ENCODE assay signal across 32 cellular contexts in genomic region chr17:46971647-46972300, GRCh38. TPM values are rescaled to one million over a fixed set of nuclear protein-coding genes. Genes with fewer than 3 reads are reported as not detected.
"Had no signal": no experiment of that assay in that cellular context is flagged by ENCODE, and none has a peak within 500 bp of the region (broad histone marks: within the 10 kb centered on the region; RNA-seq: fewer than 3 reads in every experiment).

No MANE protein-coding gene starts in this region.

- H3K9me3 ChIP-seq: ascending aorta, Peyer's patch, SJSA1, SK-N-SH had no signal

- H3K27ac ChIP-seq: ascending aorta, cardiac muscle cell, Peyer's patch, SJSA1 had no signal

- ATAC-seq: activated CD4-positive, alpha-beta T cell treated with anti-CD3 and anti-CD28 coated beads for 36 hours; activated CD4-positive, CD25-positive, alpha-beta regulatory T cell treated with anti-CD3 and anti-CD28 coated beads, Interleukin-2, amount 50 U/mL, for 24 hours; activated CD8-positive, alpha-beta T cell treated with anti-CD3 and anti-CD28 coated beads, Interleukin-2, amount 10 ng/mL, durations not matched to agents 7 days and 5 days; PC-3; WTC11 had no signal

- H3K36me3 ChIP-seq: cardiac muscle cell, Peyer's patch, SJSA1 had no signal

- DNase-seq: activated CD4-positive, alpha-beta T cell treated with anti-CD3 and anti-CD28 coated beads for 36 hours; activated CD4-positive, alpha-beta T cell treated with anti-CD3 and anti-CD28 coated beads, Interleukin-2, amount 10 ng/mL, durations not matched to agents 7 days and 5 days; activated CD4-positive, alpha-beta T cell treated with anti-CD3 and anti-CD28 coated beads, Interleukin-2, amount 50 U/mL, for 48 hours; activated CD8-positive, alpha-beta T cell treated with anti-CD3 and anti-CD28 coated beads, Interleukin-2, amount 10 ng/mL, durations not matched to agents 7 days and 5 days; activated gamma-delta T cell; activated naive CD4-positive, alpha-beta T cell treated with Interleukin-2 at 50 U/mL for 16 hours; activated naive CD8-positive, alpha-beta T cell treated with anti-CD3 and anti-CD28 coated beads, Interleukin-2, amount 10 ng/mL, durations not matched to agents 7 days and 5 days; activated T-cell treated with anti-CD3 and anti-CD28 coated beads, Interleukin-2, amount 50 U/mL, for 24 hours; amygdala; Karpas-422; KBM-7; MV-4-11; NCI-H1436 treated with DMSO at 0.1 percent for 48 hours; NCI-H2029 treated with DMSO at 0.1 percent for 48 hours; NCI-H2107; NCI-H2171; NCI-H510A; NCI-H526; NCI-H748 treated with DMSO at 0.1 percent for 48 hours; NK-92 treated with Interleukin-12 subunit alpha and Interleukin-12 subunit beta, amount 100 ng/mL, for 24 hours; PC-3; Peyer's patch; RPMI8226; SHP77 treated with DMSO at 0.1 percent for 48 hours; SK-N-SH had no signal

- H3K4me3 ChIP-seq: ascending aorta, cardiac muscle cell, Peyer's patch, SJSA1 had no signal

- H3K27me3 ChIP-seq: ascending aorta, Peyer's patch had no signal

- H3K4me1 ChIP-seq: ascending aorta, Peyer's patch, SJSA1 had no signal

RNA-seq across cellular contexts. Expression of gene RPRML, which starts 7.3 kb away (rescaled TPM):
- total RNA-seq: activated CD4-positive, alpha-beta T cell treated with anti-CD3 and anti-CD28 coated beads for 36 hours; activated CD4-positive, alpha-beta T cell treated with anti-CD3 and anti-CD28 coated beads, Interleukin-2, amount 10 ng/mL, durations not matched to agents 7 days and 5 days; activated naive CD8-positive, alpha-beta T cell treated with anti-CD3 and anti-CD28 coated beads, Interleukin-2, amount 10 ng/mL, durations not matched to agents 7 days and 5 days; activated T-helper 2 cell treated with anti-CD3 and anti-CD28 coated beads, Interferon-gamma antibody, Interleukin-2, Interleukin-4, amounts not matched to agents 10 μg/mL and 5 μg/mL and 100 μg/mL, durations not matched to agents 14 hours and 24 hours and 36 hours; ascending aorta; cardiac muscle cell; MCF 10A; SJSA1 had no signal
